25 cellular contexts compared by ENCODE assay signal in genomic region chr11:27279491-27279890, GRCh38.
"Had no signal": no experiment of that assay in that cellular context is flagged by ENCODE, and none has a peak within 500 bp of the region (broad histone marks: within the 10 kb centered on the region; RNA-seq: fewer than 3 reads in every experiment).

No MANE protein-coding gene starts in this region.

- H3K27ac ChIP-seq: stomach, suprapubic skin, testis, thoracic aorta, thyroid gland, tibial artery, tibial nerve, transverse colon, upper lobe of left lung, upper lobe of right lung, uterus, vagina had no signal

- H3K4me3 ChIP-seq: stomach, suprapubic skin, testis, thoracic aorta, thyroid gland, tibial artery, tibial nerve, transverse colon, upper lobe of left lung, upper lobe of right lung, uterus, vagina had no signal

- H3K9me3 ChIP-seq: stomach, suprapubic skin, testis, thoracic aorta, thyroid gland, tibial artery, tibial nerve, transverse colon, upper lobe of left lung, upper lobe of right lung, uterus, vagina had no signal

- H3K36me3 ChIP-seq: stomach, suprapubic skin, thoracic aorta, thyroid gland, tibial artery, tibial nerve, transverse colon, upper lobe of left lung, upper lobe of right lung, uterus, vagina had no signal

- DNase-seq: stimulated activated CD4-positive, alpha-beta T cell treated with anti-CD3 and anti-CD28 coated beads, Interleukin-2, amount 100 ng/mL, for 48 hours; stimulated activated CD4-positive, alpha-beta T cell treated with anti-CD3 and anti-CD28 coated beads, Interleukin-4, amount 100 ng/mL, for 1 hour; stimulated activated CD4-positive, alpha-beta T cell treated with anti-CD3 and anti-CD28 coated beads, Interleukin-4, amount 100 ng/mL, for 24 hours; stimulated activated CD4-positive, alpha-beta T cell treated with anti-CD3 and anti-CD28 coated beads, Interleukin-4, amount 100 ng/mL, for 4 hours; stimulated activated CD8-positive, alpha-beta memory T cell treated with anti-CD3 and anti-CD28 coated beads, Interleukin-4, amount 100 ng/mL, for 48 hours; stimulated activated naive B cell treated with anti-CD40 and anti-IgM and Interleukin-4, amounts not matched to agents 10 μg/mL and 1 μg/mL and 100 μg/mL, for 72 hours; stimulated activated naive CD4-positive, alpha-beta T cell; stimulated activated naive CD4-positive, alpha-beta T cell treated with Interleukin-2 at 50 U/mL for 16 hours; stimulated activated naive CD8-positive, alpha-beta T cell treated with anti-CD3 and anti-CD28 coated beads, Interleukin-15, amount 100 ng/mL, for 72 hours; stimulated activated naive CD8-positive, alpha-beta T cell treated with anti-CD3 and anti-CD28 coated beads, Interleukin-15, Interleukin-2, amounts not matched to agents 100 U/mL and 50 U/mL, for 24 hours; stomach; substantia nigra; testis; thyroid gland; tibial artery; transverse colon; upper lobe of left lung; upper lobe of right lung; uterus had no signal

- ATAC-seq: stimulated activated effector memory CD8-positive, alpha-beta T cell treated with anti-CD3 and anti-CD28 coated beads, Interleukin-12 subunit alpha, Interleukin-12 subunit beta, amount 100 ng/mL, for 72 hours; stimulated activated memory B cell treated with anti-CD40 and anti-IgM and Interleukin-4, amounts not matched to agents 10 μg/mL and 1 μg/mL and 100 μg/mL, for 72 hours; stimulated activated naive B cell treated with anti-CD40 and anti-IgM and Interleukin-4, amounts not matched to agents 10 μg/mL and 1 μg/mL and 100 μg/mL, for 72 hours; stimulated activated naive CD8-positive, alpha-beta T cell treated with anti-CD3 and anti-CD28 coated beads, Interleukin-15, amount 100 ng/mL, for 72 hours; stimulated activated naive CD8-positive, alpha-beta T cell treated with anti-CD3 and anti-CD28 coated beads, Interleukin-15, Interleukin-2, amounts not matched to agents 100 U/mL and 50 U/mL, for 24 hours; upper lobe of right lung had no signal

- H3K27me3 ChIP-seq: stomach, suprapubic skin, testis, thyroid gland, tibial artery, tibial nerve, transverse colon, upper lobe of left lung, upper lobe of right lung, uterus, vagina had no signal

- H3K4me1 ChIP-seq: vagina had no signal
